ENCODE assay signal across 1 cellular context in genomic region chr11:6452219-6452618, GRCh38.
TF ChIP-seq lines count a peak whose summit lies in the region.

No MANE protein-coding gene starts in this region.

TF ChIP-seq in GM23338, 12 proteins besides CTCF, POLR2A, EP300 and RAD21 (continued from another document):
- TF ChIP-seq ZNF462 (CRISPR knock-in tag; IDR thresholded peaks at IDR 0.05) (no peak), STAT1 (IDR thresholded peaks at IDR 0.05; ENCODE audit: unreplicated experiment) (no peak), EZH2 (IDR thresholded peaks at IDR 0.05; ENCODE audit: low read depth, unreplicated experiment) (no peak), ETS1 (IDR thresholded peaks at IDR 0.05) (no peak), ZNF331 (CRISPR knock-in tag; IDR thresholded peaks at IDR 0.05; ENCODE audit: low read depth) (no peak), ZNF114 (CRISPR knock-in tag; IDR thresholded peaks at IDR 0.05) (no peak), JUNB (IDR thresholded peaks at IDR 0.05; ENCODE audit: unreplicated experiment) (no peak), NANOG (IDR thresholded peaks at IDR 0.05; ENCODE audit: borderline replicate concordance) (no peak), EZH2phosphoT487 (IDR thresholded peaks at IDR 0.05; ENCODE audit: unreplicated experiment) (no peak)
TF ChIP-seq in GM23338: peak in this region for 0.
